Comparison of ENCODE assay signal across 23 cellular contexts in genomic region chr9:114782586-114782985, GRCh38. TPM values are rescaled to one million over a fixed set of nuclear protein-coding genes. Genes with fewer than 3 reads are reported as not detected.
DNase-seq lines count a peak whose midpoint lies in the region; FAIRE-seq and TF ChIP-seq lines count a peak whose summit lies in the region.
"Had no signal": no experiment of that assay in that cellular context is flagged by ENCODE, and none has a peak within 500 bp of the region (broad histone marks: within the 10 kb centered on the region; RNA-seq: fewer than 3 reads in every experiment).

No MANE protein-coding gene starts in this region.

- no peak for FAIRE-seq in HTR-8/SVneo (lab: Jason Lieb, UNC)
- FAIRE-seq: GM12891, GM18507 had no signal

- DNase-seq in MV-4-11 (lab: John Stamatoyannopoulos, UW) (peak; percentile 60), amniotic epithelial cell (ENCODE audit: low read depth) (peak; percentile 84), iris pigment epithelial cell (ENCODE audit: low read depth) (peak; percentile 30), osteocyte (ENCODE audit: extremely low spot score, unreplicated experiment) (peak; percentile 23), HTR-8/SVneo (ENCODE audit: insufficient read length, low spot score) (no peak), HCEC 1CT (no peak), NCI-H2029 (lab: John Stamatoyannopoulos, UW) (no peak), UCSD-AML1 (lab: John Stamatoyannopoulos, UW; ENCODE audit: unreplicated experiment) (no peak)
- DNase-seq: C1 segment of cervical spinal cord; Calu3; CD4-positive, alpha-beta memory T cell; COR-L47; DMS53; DMS79 treated with DMSO at 0.1 percent for 48 hours; GF-D8; H9; HFFc6 had no signal

- no peaks in the 10 kb centered on the region for H3K27me3 Mint-ChIP-seq in osteocyte (ENCODE audit: unreplicated experiment)

- H3K4me1 Mint-ChIP-seq in osteocyte (ENCODE audit: unreplicated experiment): peaks cover 40% of the 10 kb centered on the region
- H3K4me1 Mint-ChIP-seq: GM23338, H9 had no signal

- no peaks in the 10 kb centered on the region for H3K36me3 Mint-ChIP-seq in osteocyte (ENCODE audit: unreplicated experiment)
- H3K36me3 Mint-ChIP-seq: CD4-positive, alpha-beta memory T cell had no signal

- H3K27ac Mint-ChIP-seq in osteocyte (ENCODE audit: unreplicated experiment): no peak overlapping the region
- H3K27ac Mint-ChIP-seq: CD4-positive, alpha-beta memory T cell; GM23338; H9; HFFc6 had no signal

- TF ChIP-seq CTCF in osteocyte (IDR thresholded peaks at IDR 0.05): no peak

- H3K9me3 Mint-ChIP-seq in osteocyte (ENCODE audit: unreplicated experiment): no peaks in the 10 kb centered on the region
- H3K9me3 Mint-ChIP-seq: CD4-positive, alpha-beta memory T cell; GM23338; H9; HFFc6 had no signal

- H3K4me3 Mint-ChIP-seq in osteocyte (ENCODE audit: unreplicated experiment): no peak overlapping the region
- H3K4me3 Mint-ChIP-seq: CD4-positive, alpha-beta memory T cell; GM23338; H9; HFFc6 had no signal

RNA-seq across cellular contexts. Expression of gene TNFSF15, which starts 23.3 kb away (rescaled TPM):
- 0.56 and 0.73 TPM in 2 replicates for total RNA-seq in osteocyte
- total RNA-seq: A673, Daoy, G401, H9 had no signal

Comparison
In these comparisons a context has a peak if more than half of its experiments do, and no peak if none do; other contexts are left out.
1. DNase-seq: peak in MV-4-11 (single experiment), amniotic epithelial cell (single experiment), iris pigment epithelial cell (single experiment) and osteocyte (single experiment); none in HTR-8/SVneo (single experiment), HCEC 1CT (single experiment), NCI-H2029 (single experiment) and UCSD-AML1 (single experiment).